In genomic region chr1:64171797-64172281, GRCh38 we compare ENCODE assay signal across 8 cellular contexts. TPM values are rescaled to one million over a fixed set of nuclear protein-coding genes. Genes with fewer than 3 reads are reported as not detected.
A peak's percentile ranks its signal among the peaks of the same experiment; 100 is the strongest.
DNase-seq lines count a peak whose midpoint lies in the region; ATAC-seq and TF ChIP-seq lines count a peak whose summit lies in the region.

No MANE protein-coding gene starts in this region.

- TF ChIP-seq CTCF in type B pancreatic cell (conservative IDR thresholded peaks at IDR 0.05) = no peak

- peaks cover 33% of the 10 kb centered on the region for H3K4me1 Mint-ChIP-seq in type B pancreatic cell (ENCODE audit: unreplicated experiment)

- ATAC-seq in GM21737 (IDR thresholded peaks at IDR 0.05; ENCODE audit: unreplicated experiment) = peak; percentile 70

- peak overlapping the region; percentile 48 for H3K27ac Mint-ChIP-seq in type B pancreatic cell

- peak overlapping the region; percentile 6 for H3K4me3 Mint-ChIP-seq in type B pancreatic cell

- peaks cover 46% of the 10 kb centered on the region for H3K36me3 Mint-ChIP-seq in type B pancreatic cell

- peak; percentile 62 for DNase-seq in GF-D8 (lab: John Stamatoyannopoulos, UW)
- DNase-seq in KG1 (lab: John Stamatoyannopoulos, UW) = peak; percentile 20
- DNase-seq in astrocyte of the hippocampus (ENCODE audit: low read depth, low spot score) = peak; percentile 68
- DNase-seq in type B pancreatic cell (ENCODE audit: extremely low spot score, unreplicated experiment) = no peak
- DNase-seq in NCI-H1048 (lab: John Stamatoyannopoulos, UW) = no peak
- DNase-seq in DMS114 treated with DMSO at 0.1 percent for 48 hours (lab: John Stamatoyannopoulos, UW; ENCODE audit: unreplicated experiment) = no peak
- DNase-seq in 8988T = no peak

- no peaks in the 10 kb centered on the region for H3K27me3 Mint-ChIP-seq in type B pancreatic cell

- peaks cover 11% of the 10 kb centered on the region for H3K9me3 Mint-ChIP-seq in type B pancreatic cell

RNA-seq across cellular contexts. Expression of gene UBE2U, which starts 31.6 kb away (rescaled TPM):
- total RNA-seq in type B pancreatic cell (ENCODE audit: low replicate concordance) = not detected in 2 replicates

Comparison
In these comparisons a context has a peak if more than half of its experiments do, and no peak if none do; other contexts are left out.
1. DNase-seq: peak in GF-D8 (single experiment), KG1 (single experiment) and astrocyte of the hippocampus (single experiment); none in type B pancreatic cell (single experiment), NCI-H1048 (single experiment), DMS114 treated with DMSO at 0.1 percent for 48 hours (single experiment) and 8988T (single experiment).